In genomic region chr10:102627446-102628293, GRCh38 we compare ENCODE assay signal across 8 cellular contexts. TPM values are rescaled to one million over a fixed set of nuclear protein-coding genes. Genes with fewer than 3 reads are reported as not detected.
DNase-seq lines count a peak whose midpoint lies in the region; TF ChIP-seq lines count a peak whose summit lies in the region.

No MANE protein-coding gene starts in this region.

- peaks cover 33 to 75% (median 56%) of the 10 kb centered on the region in 4 donors for H3K4me1 ChIP-seq in stomach

- intact Hi-C loops in stomach (cut with DNase I; ENCODE audit: low total_unique reads) = no loop called here

- DNase-seq in HCEC 1CT (peak; percentile 68), iPS-NIHi7 (ENCODE audit: extremely low spot score) (peak; percentile 77), stomach (no peak), NOMO-1 (lab: John Stamatoyannopoulos, UW; ENCODE audit: unreplicated experiment in 2 of 2) (no peak), NCI-H524 treated with DMSO at 0.1 percent for 48 hours (lab: John Stamatoyannopoulos, UW) (no peak), NCI-H2081 (lab: John Stamatoyannopoulos, UW) (no peak)
- no peak for DNase-seq in activated CD4-positive, alpha-beta memory T cell treated with anti-CD3 and anti-CD28 coated beads, Interleukin-2, amount 10 ng/mL, durations not matched to agents 7 days and 5 days

- peak overlapping the region; percentile 56 to 87 (median 85) for H3K27ac ChIP-seq in stomach

- no peak overlapping the region for H3K4me3 ChIP-seq in stomach

- no peak for TF ChIP-seq EP300 in stomach (IDR thresholded peaks at IDR 0.05)

- peaks cover 4% of the 10 kb centered on the region for H3K36me3 Mint-ChIP-seq in brain
- H3K36me3 Mint-ChIP-seq in activated CD4-positive, alpha-beta memory T cell treated with anti-CD3 and anti-CD28 coated beads, Interleukin-2, amount 10 ng/mL, durations not matched to agents 7 days and 5 days (ENCODE audit: low read depth) = peaks cover 7% of the 10 kb centered on the region

- peak overlapping the region; percentile 97 to 100 (median 98) for H3K27ac Mint-ChIP-seq in brain
- no peak overlapping the region for H3K27ac Mint-ChIP-seq in activated CD4-positive, alpha-beta memory T cell treated with anti-CD3 and anti-CD28 coated beads, Interleukin-2, amount 10 ng/mL, durations not matched to agents 7 days and 5 days

- TF ChIP-seq POLR2A in stomach (IDR thresholded peaks at IDR 0.05) = no peak

- no peaks in the 10 kb centered on the region for H3K9me3 ChIP-seq in stomach

- TF ChIP-seq CTCF in brain (conservative IDR thresholded peaks at IDR 0.05) = no peak
- TF ChIP-seq CTCF in stomach (IDR thresholded peaks at IDR 0.05) = no peak

- peaks cover 97% of the 10 kb centered on the region for H3K4me1 Mint-ChIP-seq in brain
- H3K4me1 Mint-ChIP-seq in activated CD4-positive, alpha-beta memory T cell treated with anti-CD3 and anti-CD28 coated beads, Interleukin-2, amount 10 ng/mL, durations not matched to agents 7 days and 5 days = peaks cover 16% of the 10 kb centered on the region

- H3K27me3 Mint-ChIP-seq in brain = no peaks in the 10 kb centered on the region
- no peaks in the 10 kb centered on the region for H3K27me3 Mint-ChIP-seq in activated CD4-positive, alpha-beta memory T cell treated with anti-CD3 and anti-CD28 coated beads, Interleukin-2, amount 10 ng/mL, durations not matched to agents 7 days and 5 days

- H3K36me3 ChIP-seq in stomach = peaks cover 6 to 29% (median 14%) of the 10 kb centered on the region in 4 donors

- H3K27me3 ChIP-seq in stomach = no peaks in the 10 kb centered on the region

- POLR2A ChIA-PET in activated CD4-positive, alpha-beta memory T cell treated with anti-CD3 and anti-CD28 coated beads, Interleukin-2, amount 10 ng/mL, durations not matched to agents 7 days and 5 days (lab: Charles Lee) = interaction anchor here (0.8 to 2.2 kb wide), 2 partner anchors 15 to 17 kb away, joined by 3 to 6 read pairs; partner anchors contain the start of gene TRIM8

- WGBS in stomach, 5 donors = 44 to 70% (median 67%) methylated on average over 13 to 16 of the region's 16 CpGs

- peak overlapping the region; percentile 42 to 76 (median 68) for H3K4me3 Mint-ChIP-seq in brain
- H3K4me3 Mint-ChIP-seq in activated CD4-positive, alpha-beta memory T cell treated with anti-CD3 and anti-CD28 coated beads, Interleukin-2, amount 10 ng/mL, durations not matched to agents 7 days and 5 days = no peak overlapping the region

- no peaks in the 10 kb centered on the region for H3K9me3 Mint-ChIP-seq in brain
- no peaks in the 10 kb centered on the region for H3K9me3 Mint-ChIP-seq in activated CD4-positive, alpha-beta memory T cell treated with anti-CD3 and anti-CD28 coated beads, Interleukin-2, amount 10 ng/mL, durations not matched to agents 7 days and 5 days

- CTCF ChIA-PET in activated CD4-positive, alpha-beta memory T cell treated with anti-CD3 and anti-CD28 coated beads, Interleukin-2, amount 10 ng/mL, durations not matched to agents 7 days and 5 days (lab: Charles Lee) = no interaction called here

RNA-seq across cellular contexts. Expression of gene TRIM8, which starts 16.6 kb away (rescaled TPM):
- 97.4 TPM for polyA plus RNA-seq in brain (ENCODE audit: insufficient read depth, low read depth, low replicate concordance)
- total RNA-seq in stomach = 100 to 1,000 TPM in 3 of 5 donors, 10 to 100 TPM in 2; 40.0 to 253 (median 149) TPM
- 10 to 100 TPM; 45.6 to 83.2 (median 68.4) TPM for polyA plus RNA-seq in stomach
- total RNA-seq in activated CD4-positive, alpha-beta memory T cell treated with anti-CD3 and anti-CD28 coated beads, Interleukin-2, amount 10 ng/mL, durations not matched to agents 7 days and 5 days = 10 to 100 TPM; 53.0 to 56.0 TPM

Comparison
In these comparisons a context has a peak if more than half of its experiments do, and no peak if none do; other contexts are left out.
1. DNase-seq: peak in HCEC 1CT (single experiment) and iPS-NIHi7 (single experiment); none in stomach (single experiment), NOMO-1 (0 of 2), NCI-H524 treated with DMSO at 0.1 percent for 48 hours (single experiment), NCI-H2081 (0 of 2) and activated CD4-positive, alpha-beta memory T cell treated with anti-CD3 and anti-CD28 coated beads, Interleukin-2, amount 10 ng/mL, durations not matched to agents 7 days and 5 days (single experiment).